ENCODE assay signal across 9 cellular contexts in genomic region chrX:39309018-39309620, GRCh38.
DNase-seq lines count a peak whose midpoint lies in the region; ATAC-seq, FAIRE-seq and TF ChIP-seq lines count a peak whose summit lies in the region.
"Had no signal": no experiment of that assay in that cellular context is flagged by ENCODE, and none has a peak within 500 bp of the region (broad histone marks: within the 10 kb centered on the region; RNA-seq: fewer than 3 reads in every experiment).

No MANE protein-coding gene starts in this region.

- 7% methylated on average over 6 of the region's 6 CpGs for WGBS in K562 (ENCODE audit: insufficient coverage, low coverage, missing lambda C conversion rate)
- WGBS in prostate gland, result 43% methylated on average over 6 of the region's 6 CpGs

- ATAC-seq in K562, result no peak
- ATAC-seq in sciatic nerve, result peak; percentile 67
- no peak for ATAC-seq in GM23338
- no peak for ATAC-seq in GM21447 (IDR thresholded peaks at IDR 0.05; ENCODE audit: unreplicated experiment)

- H3K36me3 ChIP-seq in K562 (ENCODE audit: control insufficient read depth, insufficient read depth, low read length) (no peaks in the 10 kb centered on the region), GM23338 (ENCODE audit: insufficient read depth) (no peaks in the 10 kb centered on the region), prostate gland (no peaks in the 10 kb centered on the region)

- intact Hi-C loops in K562 (cut with micrococcal nuclease) (no loop called here), sciatic nerve (cut with DNase I) (no loop called here), prostate gland (cut with DNase I) (no loop called here)

- no peak for TF ChIP-seq RAD21 in K562 (CRISPR knock-in tag; conservative IDR thresholded peaks at IDR 0.05 in 1 of 2, IDR thresholded peaks at IDR 0.05 in 1 of 2)

- POLR2A ChIA-PET in K562 (lab: Yijun Ruan, JAX), result no interaction called here

- no peak overlapping the region for H3K4me3 ChIP-seq in K562
- no peak overlapping the region for H3K4me3 ChIP-seq in GM23338
- no peak overlapping the region for H3K4me3 ChIP-seq in prostate gland

- H3K79me2 ChIP-seq in K562 (ENCODE audit: control insufficient read depth, insufficient read depth, low read length), result no peaks in the 10 kb centered on the region
- no peaks in the 10 kb centered on the region for H3K79me2 ChIP-seq in GM23338 (replicated peaks; ENCODE audit: insufficient read depth)

- TF ChIP-seq EP300 in K562 (IDR thresholded peaks at IDR 0.05; ENCODE audit: low read length), result no peak

- no peak overlapping the region for H3K9ac ChIP-seq in K562 (ENCODE audit: insufficient read depth in 1 of 2, low read depth in 2 of 2, low read length in 2 of 2)

- CTCF ChIA-PET in K562 (lab: Yijun Ruan, JAX; ENCODE audit: low intra/inter-chr PET ratio), result no interaction called here

- H2AFZ ChIP-seq in K562 (ENCODE audit: low read depth, low read length), result no peak overlapping the region
- no peak overlapping the region for H2AFZ ChIP-seq in GM23338

- H3K27ac Mint-ChIP-seq in GM23338, result no peak overlapping the region

- H3K36me3 Mint-ChIP-seq in GM23338 (ENCODE audit: low read depth), result no peaks in the 10 kb centered on the region

- H3K4me3 Mint-ChIP-seq in GM23338, result no peak overlapping the region

- peaks cover 1% of the 10 kb centered on the region for H3K27me3 Mint-ChIP-seq in GM23338 (ENCODE audit: insufficient read depth, low read depth, poor library complexity)

- no peak for FAIRE-seq in K562 (lab: Jason Lieb, UNC)

- no peak overlapping the region for H3K4me2 ChIP-seq in K562 (ENCODE audit: insufficient read depth, low read length)
- H3K4me2 ChIP-seq in GM23338, result no peak overlapping the region

- in situ Hi-C loops in K562 (cut with MboI), result no loop called here

- H3F3A ChIP-seq in GM23338 (replicated peaks; ENCODE audit: low read depth), result no peaks in the 10 kb centered on the region

- no peaks in the 10 kb centered on the region for H3K9me2 ChIP-seq in GM23338 (ENCODE audit: insufficient read depth)

- no TSS peak for BruUV-seq in K562 (replicated peaks; lab: Mats Ljungman, UMichigan)

- no peaks in the 10 kb centered on the region; the same call in 1 of the 3 replicates for H3K9me3 Mint-ChIP-seq in GM23338

- H3K4me1 ChIP-seq in K562 (replicated peaks in 1 of 2; ENCODE audit: control insufficient read depth in 2 of 2, insufficient read depth in 2 of 2, low read length in 2 of 2), result no peaks in the 10 kb centered on the region; a peak in 1 of 5 replicates
- H3K4me1 ChIP-seq in GM23338 (ENCODE audit: insufficient read depth), result no peaks in the 10 kb centered on the region
- no peaks in the 10 kb centered on the region for H3K4me1 ChIP-seq in prostate gland (replicated peaks)

- H4K20me1 ChIP-seq in K562 (replicated peaks; ENCODE audit: control insufficient read depth, insufficient read depth, low read length) (no peaks in the 10 kb centered on the region), GM23338 (replicated peaks; ENCODE audit: insufficient read depth) (no peaks in the 10 kb centered on the region)

- DNase-seq in DMS53 treated with DMSO at 0.1 percent for 48 hours (lab: John Stamatoyannopoulos, UW; ENCODE audit: unreplicated experiment) (peak; percentile 75), T follicular helper cell (ENCODE audit: low read depth) (peak; percentile 38), K562 (ENCODE audit: extremely low read depth in 1 of 4, low spot score in 3 of 4) (no peak), sciatic nerve (ENCODE audit: low spot score) (no peak), GM23338 (ENCODE audit: low spot score) (no peak), prostate gland (ENCODE audit: low spot score) (no peak), SK-N-DZ (ENCODE audit: low spot score) (no peak)
- DNase-seq: NCI-H1694 had no signal

- H3K9me3 ChIP-seq in K562 (replicated peaks; ENCODE audit: control insufficient read depth, insufficient read depth, low read depth, low read length) (no peaks in the 10 kb centered on the region), prostate gland (no peaks in the 10 kb centered on the region)

- TF ChIP-seq POLR2A in K562 (conservative IDR thresholded peaks at IDR 0.05) (no peak), prostate gland (IDR thresholded peaks at IDR 0.05) (no peak)

- H3K27me3 ChIP-seq in K562 (ENCODE audit: control insufficient read depth in 2 of 2, insufficient read depth in 2 of 2, low read length in 2 of 2) (no peaks in the 10 kb centered on the region; a peak in 1 of 5 replicates), GM23338 (ENCODE audit: insufficient read depth) (no peaks in the 10 kb centered on the region), prostate gland (replicated peaks; ENCODE audit: insufficient read depth) (no peaks in the 10 kb centered on the region)

- H3K9me1 ChIP-seq in K562 (ENCODE audit: control insufficient read depth, insufficient read depth, low read length), result no peaks in the 10 kb centered on the region

- H3K4me1 Mint-ChIP-seq in GM23338, result 0 out of 3 replicates have a peak, but pooled peaks cover 7% of the 10 kb centered on the region

- TF ChIP-seq CTCF in K562 (IDR thresholded peaks at IDR 0.05 in 2 of 3, conservative IDR thresholded peaks at IDR 0.05 in 1 of 3; ENCODE audit: insufficient read depth in 2 of 3, low read depth in 1 of 3, low read length in 3 of 3) (no peak), GM23338 (conservative IDR thresholded peaks at IDR 0.05; ENCODE audit: low read depth in 2 of 2) (no peak), prostate gland (IDR thresholded peaks at IDR 0.05) (no peak)

- no peak overlapping the region for H3K27ac ChIP-seq in K562 (ENCODE audit: extremely low read depth, low read depth, low read length)
- no peak overlapping the region for H3K27ac ChIP-seq in GM23338 (ENCODE audit: low read depth)
- no peak overlapping the region for H3K27ac ChIP-seq in prostate gland

TF ChIP-seq in K562, 482 proteins besides CTCF, POLR2A, EP300 and RAD21:
- no peak for TF ChIP-seq CEBPG (CRISPR knock-in tag; IDR thresholded peaks at IDR 0.05)
- TF ChIP-seq CEBPG (tag; conservative IDR thresholded peaks at IDR 0.05 in 1 of 2, IDR thresholded peaks at IDR 0.05 in 1 of 2), result peak; percentile 36 to 52; a peak in 2 of 4 replicates
- no peak for TF ChIP-seq ZBTB7A (IDR thresholded peaks at IDR 0.05; ENCODE audit: borderline replicate concordance, control insufficient read depth, low read depth, low read length)
TF ChIP-seq in K562: peak in this region for 1.

TF ChIP-seq in GM23338, 12 proteins besides CTCF, POLR2A, EP300 and RAD21 (continues in another document):
- TF ChIP-seq POLR2AphosphoS5 (IDR thresholded peaks at IDR 0.05; ENCODE audit: low read depth) (no peak), NANOG (IDR thresholded peaks at IDR 0.05; ENCODE audit: borderline replicate concordance) (no peak), REST (IDR thresholded peaks at IDR 0.05; ENCODE audit: unreplicated experiment) (no peak), ZNF114 (CRISPR knock-in tag; IDR thresholded peaks at IDR 0.05) (no peak), EZH2 (IDR thresholded peaks at IDR 0.05; ENCODE audit: low read depth, unreplicated experiment) (no peak)

Comparison
In these comparisons a context has a peak if more than half of its experiments do, and no peak if none do; other contexts are left out.
1. DNase-seq: peak in DMS53 treated with DMSO at 0.1 percent for 48 hours (single experiment) and T follicular helper cell (single experiment); none in K562 (0 of 4), sciatic nerve (single experiment), GM23338 (single experiment), prostate gland (single experiment) and SK-N-DZ (single experiment).